ENCODE assay signal across 9 cellular contexts in the genomic region with DNA sequence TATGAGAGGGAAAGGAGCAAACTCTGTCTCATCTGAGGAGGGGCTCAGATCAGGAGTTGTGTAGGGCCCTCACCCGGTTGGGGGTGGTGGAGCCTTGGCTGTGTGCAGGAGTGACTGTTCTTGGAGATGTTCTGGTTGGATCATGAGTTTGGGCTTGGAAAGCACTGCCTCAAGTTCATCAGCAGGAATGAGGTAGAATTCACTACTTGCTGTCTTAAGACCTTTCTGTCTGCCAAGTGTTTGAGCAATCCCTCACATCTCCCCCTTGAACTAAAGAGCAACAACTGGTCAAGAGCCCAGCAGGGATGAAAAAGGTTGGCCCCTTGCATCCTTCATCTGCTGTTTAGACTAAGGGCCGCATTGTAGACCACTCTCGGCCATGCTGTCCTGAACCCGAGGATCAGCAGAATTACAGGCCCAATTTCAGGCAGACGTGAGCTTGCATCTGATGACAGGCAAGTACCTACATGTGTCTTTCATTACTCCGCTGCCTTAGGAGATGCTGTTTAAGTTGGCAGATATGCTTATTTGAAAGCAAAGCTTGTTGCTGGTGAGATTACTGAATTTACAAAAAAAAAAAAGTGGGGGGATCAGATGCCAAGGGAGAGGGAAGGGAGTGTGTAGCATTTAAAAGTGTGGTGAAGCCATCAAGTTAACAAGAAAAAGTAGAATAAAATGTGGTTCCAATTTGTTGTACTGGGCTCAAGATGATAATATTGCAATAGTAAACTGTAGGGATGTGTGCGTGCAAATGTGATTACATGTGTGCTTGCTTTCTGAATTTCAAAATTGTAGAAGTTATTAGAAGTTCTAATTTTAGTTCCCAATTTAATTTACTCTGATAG. TPM values are rescaled to one million over a fixed set of nuclear protein-coding genes. Genes with fewer than 3 reads are reported as not detected.
DNase-seq lines count a peak whose midpoint lies in the region; ATAC-seq, FAIRE-seq and TF ChIP-seq lines count a peak whose summit lies in the region.
"Had no signal": no experiment of that assay in that cellular context is flagged by ENCODE, and none has a peak within 500 bp of the region (broad histone marks: within the 10 kb centered on the region; RNA-seq: fewer than 3 reads in every experiment).

No MANE protein-coding gene starts in this region.

- no peaks in the 10 kb centered on the region for H3K36me3 Mint-ChIP-seq in astrocyte (ENCODE audit: low read depth, unreplicated experiment)

- H3K79me2 ChIP-seq in astrocyte (ENCODE audit: insufficient read depth, low read length) (peaks cover 12% of the 10 kb centered on the region), keratinocyte (ENCODE audit: control insufficient read depth, insufficient read depth, low read length) (peaks cover 37% of the 10 kb centered on the region)

- H4K20me1 ChIP-seq in astrocyte (ENCODE audit: insufficient read depth, low read length) (peaks cover 28% of the 10 kb centered on the region), keratinocyte (ENCODE audit: control insufficient read depth, extremely low read depth, insufficient read depth, low read length) (no peaks in the 10 kb centered on the region)

- H3K9me3 Mint-ChIP-seq in astrocyte (ENCODE audit: unreplicated experiment), result no peaks in the 10 kb centered on the region

- H3K4me1 Mint-ChIP-seq in astrocyte (ENCODE audit: low read depth, unreplicated experiment), result peaks cover 20% of the 10 kb centered on the region

- DNase-seq in astrocyte (ENCODE audit: low read depth) (peak; percentile 55), keratinocyte (ENCODE audit: low read depth, low spot score) (no peak), stomach (no peak), NCI-H1694 treated with DMSO at 0.1 percent for 48 hours (lab: John Stamatoyannopoulos, UW) (no peak), T-helper 9 cell (no peak)
- no peak for DNase-seq in stimulated activated CD4-positive, alpha-beta T cell treated with anti-CD3 and anti-CD28 coated beads, Interleukin-4, amount 100 ng/mL, for 24 hours

- peak overlapping the region; percentile 31 for H3K4me2 ChIP-seq in astrocyte (ENCODE audit: low read length)
- H3K4me2 ChIP-seq in keratinocyte (ENCODE audit: control insufficient read depth, extremely low read depth, insufficient read depth, low read depth, low read length), result peak overlapping the region; percentile 90

- ATAC-seq in HG02973 (IDR thresholded peaks at IDR 0.05; ENCODE audit: unreplicated experiment), result no peak

- no peak overlapping the region for H3K27ac Mint-ChIP-seq in astrocyte (ENCODE audit: unreplicated experiment)

- H2AFZ ChIP-seq in astrocyte (ENCODE audit: low read depth, low read length) (no peak overlapping the region), keratinocyte (ENCODE audit: control insufficient read depth, low read length) (peak overlapping the region; percentile 79)

- H3K36me3 ChIP-seq in HUES6 (ENCODE audit: control insufficient read depth, insufficient read depth, low read length) (no peaks in the 10 kb centered on the region), astrocyte (ENCODE audit: insufficient read depth, low read length) (no peaks in the 10 kb centered on the region), keratinocyte (ENCODE audit: control insufficient read depth in 2 of 2, extremely low read depth in 1 of 2, insufficient read depth in 2 of 2, low read length in 2 of 2) (peaks cover 0 to 2% of the 10 kb centered on the region in 2 experiments), stomach (no peaks in the 10 kb centered on the region)
- H3K36me3 ChIP-seq: brain microvascular endothelial cell had no signal

- H3K9me3 ChIP-seq in HUES6 (ENCODE audit: control insufficient read depth, insufficient read depth, low read depth, low read length), result no peaks in the 10 kb centered on the region
- no peaks in the 10 kb centered on the region for H3K9me3 ChIP-seq in astrocyte (ENCODE audit: insufficient read depth, low read depth, low read length)
- H3K9me3 ChIP-seq in keratinocyte (ENCODE audit: control insufficient read depth, low read depth, low read length), result no peaks in the 10 kb centered on the region
- no peaks in the 10 kb centered on the region for H3K9me3 ChIP-seq in stomach

- TF ChIP-seq CTCF in astrocyte (IDR thresholded peaks at IDR 0.05; ENCODE audit: insufficient read depth, low read depth, low read length), result no peak
- TF ChIP-seq CTCF in keratinocyte (optimal IDR thresholded peaks at IDR 0.05 in 1 of 3, IDR thresholded peaks at IDR 0.05 in 1 of 3, conservative IDR thresholded peaks at IDR 0.05 in 1 of 3; ENCODE audit: extremely low read depth in 1 of 3, insufficient read depth in 2 of 3, low read length in 3 of 3), result no peak
- no peak for TF ChIP-seq CTCF in stomach (IDR thresholded peaks at IDR 0.05)

- dilution Hi-C loops in keratinocyte (cut with MboI; ENCODE audit: extremely low pct_ligation_motif_present, low sequenced_read_pairs), result no loop called here

- no peak overlapping the region for H3K4me3 Mint-ChIP-seq in astrocyte (ENCODE audit: unreplicated experiment)

- intact Hi-C loops in stomach (cut with DNase I; ENCODE audit: low total_unique reads), result loop anchor here (10.0 kb wide), 1 partner anchor 1017 kb away; no protein-coding TSS in a partner anchor

- no peaks in the 10 kb centered on the region for H3K27me3 Mint-ChIP-seq in astrocyte (ENCODE audit: low read depth, unreplicated experiment)

- peak overlapping the region; percentile 24 for H3K9ac ChIP-seq in HUES6 (ENCODE audit: low read length)
- H3K9ac ChIP-seq in astrocyte (ENCODE audit: low read length), result no peak overlapping the region
- H3K9ac ChIP-seq in keratinocyte (ENCODE audit: control insufficient read depth, extremely low read depth, insufficient read depth, low read length), result peak overlapping the region; percentile 61

- no peak overlapping the region for H3K27ac ChIP-seq in HUES6 (ENCODE audit: low read depth, low read length)
- no peak overlapping the region for H3K27ac ChIP-seq in astrocyte (ENCODE audit: low read depth, low read length)
- H3K27ac ChIP-seq in keratinocyte (ENCODE audit: control insufficient read depth, insufficient read depth, low read length), result peak overlapping the region; percentile 68
- H3K27ac ChIP-seq in stomach, result peak overlapping the region in 4 of 5 donors; percentile 39 to 75 (median 65)
- H3K27ac ChIP-seq: brain microvascular endothelial cell had no signal

- TF ChIP-seq POLR2A in stomach (IDR thresholded peaks at IDR 0.05), result no peak

- WGBS in stomach, 5 donors, result 49 to 65% (median 60%) methylated on average over 7 of the region's 7 CpGs

- no peak for TF ChIP-seq EP300 in stomach (IDR thresholded peaks at IDR 0.05)

- H3K4me3 ChIP-seq in HUES6 (ENCODE audit: low read depth, low read length) (no peak overlapping the region), astrocyte (ENCODE audit: insufficient read depth, low read depth, low read length) (no peak overlapping the region), keratinocyte (ENCODE audit: control insufficient read depth in 2 of 3, extremely low read depth in 1 of 3, insufficient read depth in 2 of 3, low read depth in 1 of 3, low read length in 3 of 3) (peak overlapping the region in 2 of 3 experiments; percentile 4 to 44), stomach (peak overlapping the region in 1 of 4 donors; percentile 4)

- peaks cover 4% of the 10 kb centered on the region for H3K9me1 ChIP-seq in keratinocyte (ENCODE audit: control insufficient read depth, extremely low read depth, insufficient read depth, low read length)

- H3K27me3 ChIP-seq in HUES6 (ENCODE audit: control insufficient read depth, insufficient read depth, low read length) (no peaks in the 10 kb centered on the region), astrocyte (ENCODE audit: insufficient read depth, low read length) (no peaks in the 10 kb centered on the region), keratinocyte (ENCODE audit: control insufficient read depth, extremely low read depth, insufficient read depth, low read length) (no peaks in the 10 kb centered on the region), stomach (no peaks in the 10 kb centered on the region)
- H3K27me3 ChIP-seq: brain microvascular endothelial cell had no signal

- peak; percentile 75 for FAIRE-seq in astrocyte (lab: Jason Lieb, UNC)
- peak; percentile 92 for FAIRE-seq in keratinocyte (lab: Jason Lieb, UNC)

- H3K4me1 ChIP-seq in HUES6 (ENCODE audit: control insufficient read depth, insufficient read depth, low read length) (peaks cover 44% of the 10 kb centered on the region), astrocyte (ENCODE audit: insufficient read depth, low read length) (peaks cover 10% of the 10 kb centered on the region), keratinocyte (ENCODE audit: control insufficient read depth, extremely low read depth, insufficient read depth, low read length) (peaks cover 28% of the 10 kb centered on the region), stomach (peaks cover 43 to 95% (median 69%) of the 10 kb centered on the region in 4 donors)

RNA-seq across cellular contexts. Expression of gene PIK3R1, which starts 36.5 kb away (rescaled TPM):
- total RNA-seq in astrocyte (21.8 and 25.7 TPM in 2 replicates), stomach (100 to 1,000 TPM in 3 of 5 donors, 10 to 100 TPM in 2; 45.2 to 280 (median 115) TPM)
- polyA plus RNA-seq in keratinocyte (6.6 to 16.7 TPM (median 13.9 TPM) in 3 replicates), stomach (10 to 100 TPM in 2 of 3 donors, 1 to 10 TPM in 1; 9.2 to 10.5 (median 10.1) TPM)
- polyA plus RNA-seq in keratinocyte (2011; ENCODE audit: low read depth), result 40.8 TPM
- 7.0 and 9.9 TPM in 2 replicates for polyA plus RNA-seq in keratinocyte (2011; cell fraction: cytosol; rRNA removed)
- polyA plus RNA-seq in keratinocyte (2011; cell fraction: nucleus; rRNA removed), result 16.0 and 17.5 TPM in 2 replicates
- polyA plus RNA-seq in keratinocyte (2012; ENCODE audit: low replicate concordance), result 14.4 and 15.8 TPM in 2 replicates
- 31.5 to 55.5 TPM (median 53.6 TPM) in 3 replicates for polyA minus RNA-seq in keratinocyte
- polyA minus RNA-seq in keratinocyte (2011; cell fraction: cytosol; rRNA and poly(A)+ RNA removed), result 15.3 TPM
- 22.4 and 50.5 TPM in 2 replicates for polyA minus RNA-seq in keratinocyte (2011; cell fraction: nucleus; rRNA and poly(A)+ RNA removed)

Comparison
In these comparisons a context has a peak if more than half of its experiments do, and no peak if none do; other contexts are left out.
1. H3K27ac ChIP-seq: peak in keratinocyte (single experiment) and stomach (4 of 5); none in HUES6 (single experiment) and astrocyte (single experiment).
2. H3K4me3 ChIP-seq: peak in keratinocyte (2 of 3); none in HUES6 (single experiment) and astrocyte (single experiment).